Comparison of ENCODE assay signal across 15 cellular contexts in the genomic region with DNA sequence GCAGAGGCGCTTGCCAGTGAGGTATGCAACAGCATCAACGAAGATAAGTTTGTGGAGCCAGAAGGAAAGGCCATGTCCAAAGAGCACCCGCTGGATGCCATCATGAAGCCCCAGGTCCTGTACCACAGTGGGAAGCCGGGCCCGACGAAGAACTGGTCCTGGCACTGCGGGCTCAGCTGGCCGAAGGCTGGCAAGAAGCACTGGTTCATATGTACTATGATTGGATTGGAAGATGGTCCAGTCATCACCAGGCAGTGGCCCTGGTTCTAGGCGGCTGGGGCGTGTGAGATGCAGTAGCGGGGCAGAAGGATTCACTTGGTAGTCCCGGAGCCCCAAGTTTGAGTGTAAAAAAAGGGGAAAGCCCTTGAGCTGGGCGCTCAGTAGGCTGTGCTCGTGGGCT. TPM values are rescaled to one million over a fixed set of nuclear protein-coding genes. Genes with fewer than 3 reads are reported as not detected.
DNase-seq lines count a peak whose midpoint lies in the region; ATAC-seq, FAIRE-seq and TF ChIP-seq lines count a peak whose summit lies in the region.
"Had no signal": no experiment of that assay in that cellular context is flagged by ENCODE, and none has a peak within 500 bp of the region (broad histone marks: within the 10 kb centered on the region; RNA-seq: fewer than 3 reads in every experiment).

No MANE protein-coding gene starts in this region.

- peak overlapping the region; percentile 49 for H3K4me3 Mint-ChIP-seq in activated T-helper 17 cell treated with anti-CD3 and anti-CD28 coated beads, Interleukin-2, amount 50 U/mL, for 72 hours
- H3K4me3 Mint-ChIP-seq in T-cell, result peak overlapping the region in 1 of 3 donors; percentile 22

- 0 out of 2 replicates have a peak, but pooled peaks have one; percentile 11 for TF ChIP-seq POLR2A in GM12891 (IDR thresholded peaks at IDR 0.05; ENCODE audit: low read depth, low read length)

- no peaks in the 10 kb centered on the region for H3K27me3 Mint-ChIP-seq in activated T-helper 17 cell treated with anti-CD3 and anti-CD28 coated beads, Interleukin-2, amount 50 U/mL, for 72 hours
- H3K27me3 Mint-ChIP-seq in T-cell, result no peaks in the 10 kb centered on the region

- ATAC-seq in activated naive CD4-positive, alpha-beta T cell treated with anti-CD3 and anti-CD28 coated beads, Interleukin-2, amount 50 U/mL, for 72 hours, result no peak
- ATAC-seq in activated T-helper 17 cell treated with anti-CD3 and anti-CD28 coated beads, Interleukin-2, amount 50 U/mL, for 72 hours (replicated peaks), result no peak
- no peak for ATAC-seq in T-cell (replicated peaks in 1 of 4)

- peaks cover 39% of the 10 kb centered on the region for H3K4me1 Mint-ChIP-seq in activated T-helper 17 cell treated with anti-CD3 and anti-CD28 coated beads, Interleukin-2, amount 50 U/mL, for 72 hours
- H3K4me1 Mint-ChIP-seq in T-cell, result peaks cover 56 to 59% (median 58%) of the 10 kb centered on the region in 3 donors

- no peak for FAIRE-seq in GM12891 (lab: Jason Lieb, UNC)

- peak overlapping the region; percentile 66 to 91 for H3K27ac Mint-ChIP-seq in activated naive CD4-positive, alpha-beta T cell treated with anti-CD3 and anti-CD28 coated beads, Interleukin-2, amount 50 U/mL, for 72 hours
- H3K27ac Mint-ChIP-seq in activated T-helper 17 cell treated with anti-CD3 and anti-CD28 coated beads, Interleukin-2, amount 50 U/mL, for 72 hours, result peak overlapping the region; percentile 77
- H3K27ac Mint-ChIP-seq in T-cell, result peak overlapping the region in 1 of 2 donors; percentile 70

- CTCF ChIA-PET in T-cell (lab: Charles Lee), result interaction anchor here in 1 of 2 donors (0.5 kb wide), 1 partner anchor 133 kb away, joined by 3 read pairs; no protein-coding TSS in a partner anchor

- intact Hi-C loops in posterior vena cava (cut with DNase I), result no loop called here

- peaks cover 40 to 50% of the 10 kb centered on the region in 2 donors for H3K36me3 Mint-ChIP-seq in activated naive CD4-positive, alpha-beta T cell treated with anti-CD3 and anti-CD28 coated beads, Interleukin-2, amount 50 U/mL, for 72 hours
- H3K36me3 Mint-ChIP-seq in activated T-helper 17 cell treated with anti-CD3 and anti-CD28 coated beads, Interleukin-2, amount 50 U/mL, for 72 hours (ENCODE audit: low read depth), result peaks cover 83% of the 10 kb centered on the region
- H3K36me3 Mint-ChIP-seq in T-cell, result peaks cover 48% of the 10 kb centered on the region

- no peaks in the 10 kb centered on the region for H3K9me3 Mint-ChIP-seq in activated naive CD4-positive, alpha-beta T cell treated with anti-CD3 and anti-CD28 coated beads, Interleukin-2, amount 50 U/mL, for 72 hours
- H3K9me3 Mint-ChIP-seq in activated T-helper 17 cell treated with anti-CD3 and anti-CD28 coated beads, Interleukin-2, amount 50 U/mL, for 72 hours, result no peaks in the 10 kb centered on the region
- no peaks in the 10 kb centered on the region for H3K9me3 Mint-ChIP-seq in T-cell

- POLR2A ChIA-PET in T-cell (lab: Charles Lee), result no interaction called here

- no peak for DNase-seq in activated naive CD4-positive, alpha-beta T cell treated with anti-CD3 and anti-CD28 coated beads, Interleukin-2, amount 50 U/mL, for 72 hours (ENCODE audit: low spot score in 2 of 2)
- DNase-seq in activated naive CD4-positive, alpha-beta T cell treated with Interleukin-2 at 50 U/mL for 16 hours, result no peak
- DNase-seq in GM12891 (ENCODE audit: insufficient read length, low spot score), result no peak
- DNase-seq in posterior vena cava (ENCODE audit: low spot score), result peak; percentile 78
- no peak for DNase-seq in HT-29 (ENCODE audit: low spot score)
- no peak for DNase-seq in AML-193 (lab: John Stamatoyannopoulos, UW)
- DNase-seq in T-cell, result no peak
- DNase-seq: EL, Kasumi-1, NCI-H1417, NCI-H2029, NCI-H2171 treated with DMSO at 0.1 percent for 48 hours, NCI-H774, PC-9 had no signal

TF ChIP-seq in GM12891, 5 proteins besides CTCF, POLR2A, EP300 and RAD21:
- TF ChIP-seq POU2F2 (IDR thresholded peaks at IDR 0.05; ENCODE audit: low read depth, low read length) (no peak), PAX5 (IDR thresholded peaks at IDR 0.05; ENCODE audit: insufficient read depth, low read length, severe bottlenecking) (no peak), SPI1 (IDR thresholded peaks at IDR 0.05; ENCODE audit: low read depth, low read length) (no peak), TAF1 (IDR thresholded peaks at IDR 0.05; ENCODE audit: low read depth, low read length) (no peak), POLR2AphosphoS5 (IDR thresholded peaks at IDR 0.05; ENCODE audit: low read depth, low read length) (no peak)

RNA-seq across cellular contexts. Expression of gene NDST2, which starts 3.9 kb away (rescaled TPM):
- 10 to 100 TPM; 66.1 to 76.9 TPM for total RNA-seq in activated naive CD4-positive, alpha-beta T cell treated with anti-CD3 and anti-CD28 coated beads, Interleukin-2, amount 50 U/mL, for 72 hours
- 14.8 TPM for polyA plus RNA-seq in GM12891 (2012; ENCODE audit: low read depth, missing spikeins)
- total RNA-seq in activated T-helper 17 cell treated with anti-CD3 and anti-CD28 coated beads, Interleukin-2, amount 50 U/mL, for 72 hours, result 10 to 100 TPM; 41.2 to 64.0 TPM
- 10 to 100 TPM; 23.4 to 24.4 TPM for total RNA-seq in posterior vena cava
- 18.6 and 19.8 TPM in 2 replicates for total RNA-seq in HT-29 (2014; rRNA removed; shearing (Covaris generic))
- total RNA-seq in T-cell, result 100 to 1,000 TPM in 4 of 5 donors, 10 to 100 TPM in 1; 96.1 to 119 (median 110) TPM

RNA-seq across cellular contexts. Expression of gene ZSWIM8, which starts 22.1 kb away (rescaled TPM):
- total RNA-seq in activated naive CD4-positive, alpha-beta T cell treated with anti-CD3 and anti-CD28 coated beads, Interleukin-2, amount 50 U/mL, for 72 hours, result 100 to 1,000 TPM in 1 of 2 donors, 10 to 100 TPM in 1; 56.7 to 118 TPM
- 51.6 TPM for polyA plus RNA-seq in GM12891 (2012; ENCODE audit: low read depth, missing spikeins)
- total RNA-seq in activated T-helper 17 cell treated with anti-CD3 and anti-CD28 coated beads, Interleukin-2, amount 50 U/mL, for 72 hours, result 100 to 1,000 TPM in 1 of 2 donors, 10 to 100 TPM in 1; 66.1 to 113 TPM
- 10 to 100 TPM; 73.4 to 92.0 TPM for total RNA-seq in posterior vena cava
- 32.9 and 40.0 TPM in 2 replicates for total RNA-seq in HT-29 (2014; rRNA removed; shearing (Covaris generic))
- total RNA-seq in T-cell, result 100 to 1,000 TPM in 2 of 5 donors, 10 to 100 TPM in 3; 69.0 to 106 (median 90.8) TPM

RNA-seq across cellular contexts. Expression of gene CHCHD1, which starts 25.6 kb away (rescaled TPM):
- total RNA-seq in activated naive CD4-positive, alpha-beta T cell treated with anti-CD3 and anti-CD28 coated beads, Interleukin-2, amount 50 U/mL, for 72 hours, result 10 to 100 TPM; 26.7 to 28.7 TPM
- polyA plus RNA-seq in GM12891 (2012; ENCODE audit: low read depth, missing spikeins), result 79.1 TPM
- total RNA-seq in activated T-helper 17 cell treated with anti-CD3 and anti-CD28 coated beads, Interleukin-2, amount 50 U/mL, for 72 hours, result 10 to 100 TPM; 30.2 to 32.8 TPM
- total RNA-seq in posterior vena cava (10 to 100 TPM; 15.1 to 18.8 TPM), T-cell (10 to 100 TPM in 3 of 5 donors, 1 to 10 TPM in 2; 6.3 to 17.5 (median 14.2) TPM)
- 57.6 and 65.8 TPM in 2 replicates for total RNA-seq in HT-29 (2014; rRNA removed; shearing (Covaris generic))
